In the genomic region with DNA sequence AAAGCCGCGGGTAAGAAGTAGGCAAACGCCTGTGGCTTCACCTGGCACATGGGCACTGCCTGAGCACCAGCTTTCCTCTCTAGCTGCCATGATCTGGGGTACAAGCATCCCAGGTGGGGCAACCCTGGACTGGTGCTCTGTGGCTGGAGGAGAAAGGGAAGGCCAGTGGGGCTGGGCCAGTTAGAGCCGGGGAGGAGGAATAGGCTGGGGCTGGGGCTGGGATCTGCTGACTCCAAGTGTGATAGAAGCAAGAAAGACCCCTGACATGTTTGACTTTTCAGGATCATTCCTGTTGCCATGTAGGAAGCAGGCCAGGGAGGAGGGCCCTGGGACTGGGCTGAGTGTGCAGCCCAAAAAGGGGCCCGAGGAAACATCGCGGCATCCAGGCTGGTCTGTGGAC, we compare ENCODE assay signal across 9 cellular contexts. TPM values are rescaled to one million over a fixed set of nuclear protein-coding genes. Genes with fewer than 3 reads are reported as not detected.
DNase-seq lines count a peak whose midpoint lies in the region; ATAC-seq and TF ChIP-seq lines count a peak whose summit lies in the region.
"Not testable (repeated sequence)": the region's sequence is repeated elsewhere in the genome, so short reads cannot be mapped to it uniquely, and the experiment has no call there.
"Had no signal": no experiment of that assay in that cellular context is flagged by ENCODE, and none has a peak within 500 bp of the region (broad histone marks: within the 10 kb centered on the region; RNA-seq: fewer than 3 reads in every experiment).

No MANE protein-coding gene starts in this region.

- DNase-seq in H9 (peak; percentile 24), coronary artery (ENCODE audit: low spot score) (peak; percentile 64), endodermal cell (peak; percentile 33), islet precursor cell (peak; percentile 52)
- peak; percentile 44 for DNase-seq in natural killer cell treated with Interleukin-12 subunit alpha and Interleukin-12 subunit beta and Interleukin-15 and Interleukin-18, amount 100 ng/mL, for 72 hours (ENCODE audit: low spot score)

- H3K18ac ChIP-seq in H9 (ENCODE audit: insufficient read length, low read depth, low read length) = not testable (repeated sequence)

- H2AK5ac ChIP-seq in H9 (ENCODE audit: insufficient read length, low read length) = not testable (repeated sequence)

- not testable (repeated sequence) for H2BK15ac ChIP-seq in H9 (ENCODE audit: low read depth, low read length)

- not testable (repeated sequence) for TF ChIP-seq CTCF in H9 (conservative IDR thresholded peaks at IDR 0.05); coronary artery (IDR thresholded peaks at IDR 0.05); endodermal cell (conservative IDR thresholded peaks at IDR 0.05)

- H2BK5ac ChIP-seq in H9 (ENCODE audit: insufficient read length, low read length) = not testable (repeated sequence)

- not testable (repeated sequence) for H3K23me2 ChIP-seq in H9 (ENCODE audit: insufficient read length, low read depth, low read length, poor library complexity, severe bottlenecking)

- not testable (repeated sequence) for H3K4me1 Mint-ChIP-seq in H9; endodermal cell; natural killer cell treated with Interleukin-12 subunit alpha and Interleukin-12 subunit beta and Interleukin-15 and Interleukin-18, amount 100 ng/mL, for 72 hours (ENCODE audit: low read depth in 2 of 2)

- H4K91ac ChIP-seq in H9 (ENCODE audit: insufficient read length, low read depth, low read length) = not testable (repeated sequence)

- not testable (repeated sequence) for H3K4me3 ChIP-seq in coronary artery; endodermal cell (ENCODE audit: low read length)

- H3K36me3 ChIP-seq in endodermal cell (ENCODE audit: control insufficient read depth, insufficient read depth, low read length) = not testable (repeated sequence)

- not testable (repeated sequence) for H3K14ac ChIP-seq in H9 (ENCODE audit: insufficient read depth, low read length)

- H2BK12ac ChIP-seq in H9 (ENCODE audit: insufficient read length, low read depth, low read length) = not testable (repeated sequence)

- WGBS in H9 (ENCODE audit: extremely low coverage, insufficient read length, low lambda C conversion rate) = no CpG with 5 or more reads among the region's 7 CpGs
- 90 to 93% methylated on average over 3 to 7 of the region's 7 CpGs for WGBS in endodermal cell (ENCODE audit: insufficient coverage in 1 of 2, insufficient read length in 1 of 2), 2 experiments

- not testable (repeated sequence) for H4K20me1 ChIP-seq in H9 (ENCODE audit: control insufficient read depth, insufficient read depth, insufficient read length)

- H3K9me3 Mint-ChIP-seq in H9; endodermal cell; natural killer cell treated with Interleukin-12 subunit alpha and Interleukin-12 subunit beta and Interleukin-15 and Interleukin-18, amount 100 ng/mL, for 72 hours: not testable (repeated sequence)

- not testable (repeated sequence) for H4K8ac ChIP-seq in H9 (replicated peaks; ENCODE audit: insufficient read length, low read depth, low read length)

- H3K79me1 ChIP-seq in H9 (ENCODE audit: insufficient read depth, low read depth, low read length, poor library complexity, severe bottlenecking) = not testable (repeated sequence)

- H3K27ac ChIP-seq in H9 (ENCODE audit: insufficient read length, low read depth, low read length); coronary artery; endodermal cell (ENCODE audit: low read depth, low read length): not testable (repeated sequence)

- H2BK20ac ChIP-seq in H9 (ENCODE audit: low read depth, low read length, poor library complexity, severe bottlenecking) = not testable (repeated sequence)

- not testable (repeated sequence) for H2AFZ ChIP-seq in H9 (ENCODE audit: low read length)

- not testable (repeated sequence) for H3K27me3 Mint-ChIP-seq in H9 (ENCODE audit: low read depth); endodermal cell (ENCODE audit: insufficient read depth)
- H3K27me3 Mint-ChIP-seq in natural killer cell treated with Interleukin-12 subunit alpha and Interleukin-12 subunit beta and Interleukin-15 and Interleukin-18, amount 100 ng/mL, for 72 hours = peaks cover 0 to 17% of the 10 kb centered on the region in 2 donors

- H3K4me2 ChIP-seq in H9 (ENCODE audit: insufficient read depth, insufficient read length, low read length) = not testable (repeated sequence)

- not testable (repeated sequence) for H3K9ac ChIP-seq in H9 (ENCODE audit: extremely low read depth, insufficient read length, low read length); endodermal cell (ENCODE audit: extremely low read depth, low read length, poor library complexity, severe bottlenecking)

- H3K9me3 ChIP-seq in H9 (ENCODE audit: control insufficient read depth, low read depth, low read length); endodermal cell (ENCODE audit: control insufficient read depth, low read length): not testable (repeated sequence)

- not testable (repeated sequence) for H3K4me1 ChIP-seq in H9 (ENCODE audit: insufficient read depth, low read length); endodermal cell (ENCODE audit: control insufficient read depth, insufficient read depth, low read length)

- H3K56ac ChIP-seq in H9 (ENCODE audit: insufficient read length, low read depth, low read length) = not testable (repeated sequence)

- not testable (repeated sequence) for H3K36me3 Mint-ChIP-seq in H9 (ENCODE audit: insufficient read depth in 1 of 3, low read depth in 3 of 3); endodermal cell (ENCODE audit: low read depth); natural killer cell treated with Interleukin-12 subunit alpha and Interleukin-12 subunit beta and Interleukin-15 and Interleukin-18, amount 100 ng/mL, for 72 hours

- H2BK120ac ChIP-seq in H9 (ENCODE audit: low read depth, low read length, poor library complexity, severe bottlenecking) = not testable (repeated sequence)

- H3K27me3 ChIP-seq in H9 (ENCODE audit: insufficient read depth, low read length); endodermal cell (ENCODE audit: control insufficient read depth, insufficient read depth, low read length, poor library complexity, severe bottlenecking): not testable (repeated sequence)

- not testable (repeated sequence) for H3T11ph ChIP-seq in H9 (ENCODE audit: low read length)

- not testable (repeated sequence) for ATAC-seq in natural killer cell treated with Interleukin-12 subunit alpha and Interleukin-12 subunit beta and Interleukin-15 and Interleukin-18, amount 100 ng/mL, for 72 hours

- H3K4ac ChIP-seq in H9 (ENCODE audit: low read depth, low read length) = not testable (repeated sequence)

- H4K5ac ChIP-seq in H9 (ENCODE audit: insufficient read length, low read depth, low read length) = not testable (repeated sequence)

- not testable (repeated sequence) for H3K79me2 ChIP-seq in H9 (ENCODE audit: insufficient read depth, low read length)

- not testable (repeated sequence) for H3K4me3 Mint-ChIP-seq in H9; endodermal cell; natural killer cell treated with Interleukin-12 subunit alpha and Interleukin-12 subunit beta and Interleukin-15 and Interleukin-18, amount 100 ng/mL, for 72 hours

- H3K27ac Mint-ChIP-seq in H9; endodermal cell; natural killer cell treated with Interleukin-12 subunit alpha and Interleukin-12 subunit beta and Interleukin-15 and Interleukin-18, amount 100 ng/mL, for 72 hours: not testable (repeated sequence)

- H3K23ac ChIP-seq in H9 (ENCODE audit: insufficient read length, low read depth, low read length) = not testable (repeated sequence)

RNA-seq across cellular contexts. Expression of a gene that starts 48.5 kb away (rescaled TPM):
- total RNA-seq in H9 (2021) (0.29 and 0.39 TPM in 2 replicates), endodermal cell (1 to 10 TPM; 2.3 to 2.6 TPM)
- polyA plus RNA-seq in endodermal cell (2013, experiment 1 of 2) = 1.9 TPM
- polyA plus RNA-seq in endodermal cell (2013, experiment 2 of 2) = 1.7 TPM
- not detected for total RNA-seq in natural killer cell treated with Interleukin-12 subunit alpha and Interleukin-12 subunit beta and Interleukin-15 and Interleukin-18, amount 100 ng/mL, for 72 hours
- total RNA-seq: CD4-positive, alpha-beta memory T cell; CD8-positive, alpha-beta memory T cell had no signal
- polyA plus RNA-seq: CD14-positive monocyte; CD4-positive, alpha-beta memory T cell; CD4-positive, CD25-positive, alpha-beta regulatory T cell; CD8-positive, alpha-beta memory T cell had no signal
